Comparison of ENCODE assay signal across 19 cellular contexts in the genomic region with DNA sequence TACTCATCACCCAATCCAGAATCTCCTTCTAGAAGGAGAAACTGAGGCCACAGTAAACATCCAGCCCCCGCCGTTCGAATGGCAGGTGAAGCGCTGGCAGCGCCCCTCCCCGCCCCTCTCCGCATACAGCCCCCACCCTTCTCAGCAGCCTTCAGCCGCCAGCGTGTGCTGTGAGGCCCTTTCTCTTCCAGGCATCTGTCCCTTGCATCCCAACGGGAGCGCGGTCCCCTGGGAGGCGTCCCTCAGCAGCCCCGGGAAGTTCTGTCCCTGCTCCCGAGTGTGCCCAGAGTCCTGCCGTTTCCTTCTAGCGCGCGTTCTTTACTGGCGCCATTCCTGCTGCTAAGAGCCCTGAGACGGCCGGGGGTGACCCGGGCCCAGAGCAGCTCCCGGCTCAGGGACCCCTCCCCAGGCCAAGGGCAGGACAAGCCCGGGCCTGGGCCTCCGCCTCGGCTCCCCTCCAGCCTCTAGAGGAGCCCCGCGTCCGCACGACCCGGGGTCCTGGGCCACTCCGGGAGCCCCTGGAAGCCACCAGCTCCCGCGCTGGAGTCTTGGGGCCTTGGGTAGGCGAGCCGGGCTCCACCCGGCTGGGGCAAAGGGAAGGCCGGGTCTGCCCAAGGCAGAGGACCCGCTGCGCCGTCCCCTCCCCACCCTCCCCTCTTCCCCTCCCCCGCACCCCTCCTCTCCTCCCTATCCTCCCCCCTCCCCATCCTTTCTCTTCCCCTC.
DNase-seq lines count a peak whose midpoint lies in the region; TF ChIP-seq lines count a peak whose summit lies in the region.
"Had no signal": no experiment of that assay in that cellular context is flagged by ENCODE, and none has a peak within 500 bp of the region (broad histone marks: within the 10 kb centered on the region; RNA-seq: fewer than 3 reads in every experiment).

No MANE protein-coding gene starts in this region.

- no peaks in the 10 kb centered on the region for H3K9me3 Mint-ChIP-seq in nephron progenitor cell
- H3K9me3 Mint-ChIP-seq: activated CD4-positive, alpha-beta memory T cell treated with anti-CD3 and anti-CD28 coated beads, Interleukin-2, amount 10 ng/mL, durations not matched to agents 7 days and 5 days; activated T-helper 1 cell treated with anti-CD3 and anti-CD28 coated beads, Interleukin-12 subunit alpha, Interleukin-12 subunit beta, Interleukin-2, Interleukin-4 antibody, amounts not matched to agents 30 ng/mL and 10 ng/mL and 1 ng/mL, durations not matched to agents 14 hours and 24 hours and 36 hours; effector memory CD8-positive, alpha-beta T cell; mesothelial cell of epicardium had no signal

- TF ChIP-seq CTCF in nephron progenitor cell (IDR thresholded peaks at IDR 0.05), result no peak

- H3K27me3 Mint-ChIP-seq in nephron progenitor cell (ENCODE audit: low read depth, poor library complexity), result peaks cover 90% of the 10 kb centered on the region

- no peak overlapping the region for H3K27ac Mint-ChIP-seq in nephron progenitor cell
- H3K27ac Mint-ChIP-seq: activated CD4-positive, alpha-beta memory T cell treated with anti-CD3 and anti-CD28 coated beads, Interleukin-2, amount 10 ng/mL, durations not matched to agents 7 days and 5 days; activated T-helper 1 cell treated with anti-CD3 and anti-CD28 coated beads, Interleukin-12 subunit alpha, Interleukin-12 subunit beta, Interleukin-2, Interleukin-4 antibody, amounts not matched to agents 30 ng/mL and 10 ng/mL and 1 ng/mL, durations not matched to agents 14 hours and 24 hours and 36 hours; CD14-positive monocyte; effector memory CD8-positive, alpha-beta T cell; mesothelial cell of epicardium; stimulated activated effector memory CD8-positive, alpha-beta T cell treated with anti-CD3 and anti-CD28 coated beads, Interleukin-12 subunit alpha, Interleukin-12 subunit beta, amount 100 ng/mL, for 72 hours had no signal

- peak overlapping the region; percentile 28 for H3K4me3 Mint-ChIP-seq in nephron progenitor cell
- H3K4me3 Mint-ChIP-seq: activated CD4-positive, alpha-beta memory T cell treated with anti-CD3 and anti-CD28 coated beads, Interleukin-2, amount 10 ng/mL, durations not matched to agents 7 days and 5 days; activated T-helper 1 cell treated with anti-CD3 and anti-CD28 coated beads, Interleukin-12 subunit alpha, Interleukin-12 subunit beta, Interleukin-2, Interleukin-4 antibody, amounts not matched to agents 30 ng/mL and 10 ng/mL and 1 ng/mL, durations not matched to agents 14 hours and 24 hours and 36 hours; CD14-positive monocyte; mesothelial cell of epicardium; stimulated activated effector memory CD8-positive, alpha-beta T cell treated with anti-CD3 and anti-CD28 coated beads, Interleukin-12 subunit alpha, Interleukin-12 subunit beta, amount 100 ng/mL, for 72 hours had no signal

- no peaks in the 10 kb centered on the region for H3K4me1 Mint-ChIP-seq in nephron progenitor cell
- H3K4me1 Mint-ChIP-seq: activated CD4-positive, alpha-beta memory T cell treated with anti-CD3 and anti-CD28 coated beads, Interleukin-2, amount 10 ng/mL, durations not matched to agents 7 days and 5 days; mesothelial cell of epicardium; stimulated activated effector memory CD8-positive, alpha-beta T cell treated with anti-CD3 and anti-CD28 coated beads, Interleukin-12 subunit alpha, Interleukin-12 subunit beta, amount 100 ng/mL, for 72 hours had no signal

- no peaks in the 10 kb centered on the region for H3K36me3 Mint-ChIP-seq in nephron progenitor cell (ENCODE audit: low read depth)
- H3K36me3 Mint-ChIP-seq: CD14-positive monocyte; mesothelial cell of epicardium; stimulated activated effector memory CD8-positive, alpha-beta T cell treated with anti-CD3 and anti-CD28 coated beads, Interleukin-12 subunit alpha, Interleukin-12 subunit beta, amount 100 ng/mL, for 72 hours had no signal

- DNase-seq in DMS53 (lab: John Stamatoyannopoulos, UW) (peak; percentile 41), DMS53 treated with DMSO at 0.1 percent for 48 hours (lab: John Stamatoyannopoulos, UW; ENCODE audit: unreplicated experiment) (no peak), D341Med (ENCODE audit: low spot score) (peak; percentile 36), NCI-H526 treated with DMSO at 0.1 percent for 48 hours (lab: John Stamatoyannopoulos, UW) (peak; percentile 28), nephron progenitor cell (peak; percentile 23), DMS79 (lab: John Stamatoyannopoulos, UW) (no peak), T-helper 9 cell (no peak)
- no peak for DNase-seq in central memory CD4-positive, alpha-beta T cell
- DNase-seq: activated CD8-positive, alpha-beta memory T cell treated with anti-CD3 and anti-CD28 coated beads, Interleukin-2, amount 50 U/mL, for 4 hours; Calu3; Kasumi-1; NCI-H2171 treated with DMSO at 0.1 percent for 48 hours; SHP77 treated with DMSO at 0.1 percent for 48 hours had no signal

Comparison
In these comparisons a context has a peak if more than half of its experiments do, and no peak if none do; other contexts are left out.
1. DNase-seq: peak in DMS53 (single experiment), D341Med (single experiment), NCI-H526 treated with DMSO at 0.1 percent for 48 hours (single experiment) and nephron progenitor cell (single experiment); none in DMS53 treated with DMSO at 0.1 percent for 48 hours (single experiment), DMS79 (single experiment), central memory CD4-positive, alpha-beta T cell (single experiment) and T-helper 9 cell (single experiment).